1 cellular context compared by ENCODE assay signal in genomic region chr9:97895695-97896332, GRCh38.
TF ChIP-seq lines count a peak whose summit lies in the region.

No MANE protein-coding gene starts in this region.

TF ChIP-seq in SK-N-SH treated with all-trans-retinoic acid at 6 μM for 48 hours, 23 proteins besides CTCF, POLR2A, EP300 and RAD21 (continued from another document):
- no peak for TF ChIP-seq TSHZ2 (CRISPR knock-in tag; IDR thresholded peaks at IDR 0.05)
- TF ChIP-seq TOX (CRISPR knock-in tag; IDR thresholded peaks at IDR 0.05; ENCODE audit: borderline replicate concordance), result no peak
- TF ChIP-seq ESRRG (CRISPR knock-in tag; IDR thresholded peaks at IDR 0.05), result no peak
- no peak for TF ChIP-seq CSRNP3 (CRISPR knock-in tag; IDR thresholded peaks at IDR 0.05)
- TF ChIP-seq ZFP3 (CRISPR knock-in tag; IDR thresholded peaks at IDR 0.05), result no peak
- no peak for TF ChIP-seq ZNF70 (CRISPR knock-in tag; IDR thresholded peaks at IDR 0.05)
- no peak for TF ChIP-seq PATZ1 (CRISPR knock-in tag; IDR thresholded peaks at IDR 0.05; ENCODE audit: borderline replicate concordance)
- no peak for TF ChIP-seq ZC3H10 (CRISPR knock-in tag; IDR thresholded peaks at IDR 0.05)
- TF ChIP-seq TCF4 (CRISPR knock-in tag; IDR thresholded peaks at IDR 0.05; ENCODE audit: borderline replicate concordance), result no peak
